In the genomic region with DNA sequence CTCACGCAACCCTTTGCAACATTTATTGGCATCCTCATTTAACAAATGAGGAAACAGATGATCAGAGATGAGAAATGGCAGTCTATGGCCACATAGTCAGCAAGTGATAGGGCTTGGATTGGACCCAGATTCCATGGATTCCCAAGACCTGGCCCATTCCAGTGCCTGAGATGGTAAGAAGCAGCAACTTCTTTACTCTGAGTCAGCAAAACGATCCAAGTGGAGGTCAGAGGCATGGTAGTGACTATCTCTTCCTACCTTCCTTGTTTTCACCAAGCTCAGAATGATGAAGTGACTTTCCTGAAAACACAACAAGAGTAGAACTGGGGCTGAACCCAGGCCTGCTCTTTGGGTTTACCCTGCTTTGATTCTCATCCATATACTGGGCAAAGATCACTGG, we compare ENCODE assay signal across 35 cellular contexts.
"Had no signal": no experiment of that assay in that cellular context is flagged by ENCODE, and none has a peak within 500 bp of the region (broad histone marks: within the 10 kb centered on the region; RNA-seq: fewer than 3 reads in every experiment).

No MANE protein-coding gene starts in this region.

- H3K36me3 ChIP-seq: adrenal gland, brain microvascular endothelial cell, breast epithelium, cardiac muscle cell had no signal

- H3K4me3 ChIP-seq: adrenal gland, body of pancreas, breast epithelium, cardiac muscle cell had no signal

- H3K9me3 ChIP-seq: adrenal gland, body of pancreas, breast epithelium had no signal

- DNase-seq: activated B cell treated with CpG ODN at 0.5 μM for 24 hours; activated CD4-positive, alpha-beta memory T cell treated with anti-CD3 and anti-CD28 coated beads for 36 hours; activated CD4-positive, alpha-beta T cell treated with anti-CD3 and anti-CD28 coated beads for 4 hours; activated CD4-positive, alpha-beta T cell treated with anti-CD3 and anti-CD28 coated beads, Interleukin-2, amount 10 ng/mL, durations not matched to agents 24 days and 14 days; activated CD4-positive, alpha-beta T cell treated with anti-CD3 and anti-CD28 coated beads, Interleukin-2, amount 50 U/mL, for 1 hour; activated CD4-positive, alpha-beta T cell treated with anti-CD3 and anti-CD28 coated beads, Interleukin-2, amount 50 U/mL, for 4 hours; activated CD4-positive, CD25-positive, alpha-beta regulatory T cell treated with anti-CD3 and anti-CD28 coated beads, Interleukin-2, amount 50 U/mL, for 72 hours; activated CD8-positive, alpha-beta memory T cell treated with anti-CD3 and anti-CD28 coated beads, Interleukin-2, amount 50 U/mL, for 4 hours; activated CD8-positive, alpha-beta T cell treated with anti-CD3 and anti-CD28 coated beads for 36 hours; activated effector memory CD4-positive, alpha-beta T cell treated with anti-CD3 and anti-CD28 coated beads, Interleukin-2, amount 50 U/mL, for 16 hours; activated gamma-delta T cell treated with Interleukin-2 at 50 U/mL for 16 hours; activated naive CD4-positive, alpha-beta T cell; activated naive CD4-positive, alpha-beta T cell treated with anti-CD3 and anti-CD28 coated beads for 36 hours; activated naive CD4-positive, alpha-beta T cell treated with anti-CD3 and anti-CD28 coated beads, Interleukin-2, amount 50 U/mL, for 16 hours; activated naive CD8-positive, alpha-beta T cell treated with anti-CD3 and anti-CD28 coated beads for 36 hours; activated T-cell treated with anti-CD3 and anti-CD28 coated beads for 4 hours; activated T-cell treated with anti-CD3 and anti-CD28 coated beads, Interleukin-2, amount 50 U/mL, for 1 hour; activated T-cell treated with anti-CD3 and anti-CD28 coated beads, Interleukin-2, amount 50 U/mL, for 4 hours; activated T-cell treated with anti-CD3 and anti-CD28 coated beads, Interleukin-2, amount 50 U/mL, for 72 hours; adrenal gland; amniotic stem cell; aorta; body of pancreas; brain microvascular endothelial cell; caudate nucleus; cerebellar nuclear complex; T-helper 2 cell; T-helper 9 cell had no signal

- H3K27me3 ChIP-seq: adrenal gland, body of pancreas, brain microvascular endothelial cell, breast epithelium, cardiac muscle cell had no signal

- FAIRE-seq: astrocyte, TTC549 had no signal

- ATAC-seq: activated CD8-positive, alpha-beta T cell treated with anti-CD3 and anti-CD28 coated beads for 36 hours; activated naive CD4-positive, alpha-beta T cell treated with anti-CD3 and anti-CD28 coated beads, Interleukin-2, amount 50 U/mL, for 72 hours; activated T-cell treated with anti-CD3 and anti-CD28 coated beads, Interleukin-2, amount 50 U/mL, for 4 hours; activated T-cell treated with anti-CD3 and anti-CD28 coated beads, Interleukin-2, amount 50 U/mL, for 72 hours; activated T-helper 17 cell treated with anti-CD3 and anti-CD28 coated beads, Interleukin-2, amount 50 U/mL, for 72 hours; body of pancreas had no signal

- H3K27ac ChIP-seq: adrenal gland, body of pancreas, brain microvascular endothelial cell, breast epithelium, cardiac muscle cell, VCaP had no signal

- H3K4me1 ChIP-seq: adrenal gland, body of pancreas, breast epithelium had no signal
